In the genomic region with DNA sequence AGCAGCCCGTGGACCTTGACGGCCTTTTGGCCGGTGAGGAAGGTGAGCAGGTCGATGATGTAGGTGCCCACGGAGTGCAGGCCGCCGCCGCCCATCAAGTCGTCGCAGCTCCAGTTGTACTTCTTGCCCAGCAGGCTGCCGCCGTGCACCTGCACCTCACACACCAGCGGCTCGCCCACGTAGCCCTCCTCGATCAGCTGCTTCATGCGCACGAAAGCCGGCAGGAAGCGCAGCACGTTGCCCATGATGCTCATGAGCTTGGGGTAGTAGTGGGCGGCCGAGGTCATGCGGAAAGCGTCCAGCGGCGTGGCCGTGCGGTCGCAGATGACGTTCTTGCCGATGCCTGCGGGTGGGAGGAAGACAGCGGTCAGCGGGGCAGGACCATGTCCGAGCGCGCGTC, we compare ENCODE assay signal across 23 cellular contexts. TPM values are rescaled to one million over a fixed set of nuclear protein-coding genes. Genes with fewer than 3 reads are reported as not detected.
DNase-seq lines count a peak whose midpoint lies in the region; ATAC-seq and TF ChIP-seq lines count a peak whose summit lies in the region.
"Had no signal": no experiment of that assay in that cellular context is flagged by ENCODE, and none has a peak within 500 bp of the region (broad histone marks: within the 10 kb centered on the region; RNA-seq: fewer than 3 reads in every experiment).

No MANE protein-coding gene starts in this region.

- no peak for DNase-seq in central memory CD8-positive, alpha-beta T cell (ENCODE audit: low spot score in 2 of 2)
- no peak for DNase-seq in endothelial cell (ENCODE audit: low spot score)
- no peak for DNase-seq in globus pallidus (ENCODE audit: low spot score)
- no peak for DNase-seq in gastrocnemius medialis
- DNase-seq: 8988T; ACHN; AML-193; BE2C; CD4-positive, alpha-beta T cell; CD8-positive, alpha-beta memory T cell; DMS 273 treated with DMSO at 0.1 percent for 48 hours; DMS79; EL; GDM1; GOT3; H7; HCEC 1CT had no signal

- H3K27me3 Mint-ChIP-seq in central memory CD8-positive, alpha-beta T cell, result no peaks in the 10 kb centered on the region
- peaks cover 9% of the 10 kb centered on the region for H3K27me3 Mint-ChIP-seq in endothelial cell (ENCODE audit: unreplicated experiment)
- H3K27me3 Mint-ChIP-seq: CD4-positive, alpha-beta T cell had no signal

- in situ Hi-C loops in gastrocnemius medialis (cut with MboI; ENCODE audit: low sequenced_read_pairs in 4 of 4), result no loop called here

- TF ChIP-seq POLR2A in gastrocnemius medialis (IDR thresholded peaks at IDR 0.05), result no peak

- H3K4me1 ChIP-seq in HEK293 (ENCODE audit: control insufficient read depth, insufficient read depth, low read length), result peaks cover 8% of the 10 kb centered on the region; the same call in 1 of the 2 replicates
- H3K4me1 ChIP-seq in gastrocnemius medialis, result peaks cover 21 to 30% of the 10 kb centered on the region in 2 donors

- no peak overlapping the region for H3K27ac ChIP-seq in HEK293 (ENCODE audit: extremely low read depth, low read depth, low read length)
- no peak overlapping the region for H3K27ac ChIP-seq in gastrocnemius medialis
- H3K27ac ChIP-seq: A549; BLaER1 treated with 17β-estradiol and CSF1 and Interleukin-3, amounts not matched to agents 10 nM and 100 nM had no signal

- peaks cover 6% of the 10 kb centered on the region for H3K36me3 Mint-ChIP-seq in central memory CD8-positive, alpha-beta T cell (ENCODE audit: insufficient read depth)
- H3K36me3 Mint-ChIP-seq in endothelial cell (ENCODE audit: low read depth, unreplicated experiment), result peaks cover 25% of the 10 kb centered on the region

- H3K4me3 ChIP-seq in HEK293 (ENCODE audit: low read depth, low read length), result no peak overlapping the region
- no peak overlapping the region for H3K4me3 ChIP-seq in gastrocnemius medialis
- H3K4me3 ChIP-seq: A549; BLaER1 treated with 17β-estradiol and CSF1 and Interleukin-3, amounts not matched to agents 10 nM and 100 nM; GM12878 had no signal

- no peak for ATAC-seq in central memory CD8-positive, alpha-beta T cell (replicated peaks; ENCODE audit: extremely low read depth, poor library complexity, severe bottlenecking)
- no peak for ATAC-seq in gastrocnemius medialis
- no peak for ATAC-seq in GM21723 (IDR thresholded peaks at IDR 0.05; ENCODE audit: unreplicated experiment)
- ATAC-seq: A549, GM12878 had no signal

- no peaks in the 10 kb centered on the region for H3K9me3 ChIP-seq in HEK293 (ENCODE audit: control insufficient read depth, insufficient read depth, low read depth, low read length)
- no peaks in the 10 kb centered on the region for H3K9me3 ChIP-seq in gastrocnemius medialis
- H3K9me3 ChIP-seq: A549, BE2C had no signal

- CTCF ChIA-PET in HEK293 (lab: Yijun Ruan, JAX), result interaction anchor here (0.6 kb wide), 1 partner anchor 681 kb away, joined by 3 read pairs; no protein-coding TSS in a partner anchor

- POLR2A ChIA-PET in HEK293 (lab: Yijun Ruan, JAX), result no interaction called here

- H3K36me3 ChIP-seq in HEK293 (ENCODE audit: control insufficient read depth in 2 of 2, insufficient read depth in 1 of 2, low read length in 2 of 2), result peaks cover 0 to 8% of the 10 kb centered on the region in 2 experiments; a peak in 2 of 3 replicates
- H3K36me3 ChIP-seq in gastrocnemius medialis, result peaks cover 0 to 17% of the 10 kb centered on the region in 2 donors
- H3K36me3 ChIP-seq: BE2C had no signal

- no peaks in the 10 kb centered on the region for H3K4me1 Mint-ChIP-seq in central memory CD8-positive, alpha-beta T cell
- peaks cover 31% of the 10 kb centered on the region for H3K4me1 Mint-ChIP-seq in endothelial cell (ENCODE audit: unreplicated experiment)

- intact Hi-C loops in gastrocnemius medialis (cut with DNase I; ENCODE audit: low total_unique reads), result no loop called here

- peak overlapping the region; percentile 62 for H3K27ac Mint-ChIP-seq in central memory CD8-positive, alpha-beta T cell (ENCODE audit: low read depth)
- H3K27ac Mint-ChIP-seq in endothelial cell (ENCODE audit: unreplicated experiment), result peak overlapping the region; percentile 67
- H3K27ac Mint-ChIP-seq: CD14-positive monocyte; CD4-positive, alpha-beta T cell; CD8-positive, alpha-beta memory T cell had no signal

- H3K9me3 Mint-ChIP-seq in central memory CD8-positive, alpha-beta T cell, result no peaks in the 10 kb centered on the region
- no peaks in the 10 kb centered on the region for H3K9me3 Mint-ChIP-seq in endothelial cell (ENCODE audit: unreplicated experiment)
- H3K9me3 Mint-ChIP-seq: CD14-positive monocyte; CD4-positive, alpha-beta T cell; CD8-positive, alpha-beta memory T cell had no signal

- H3K27me3 ChIP-seq in gastrocnemius medialis, result no peaks in the 10 kb centered on the region
- H3K27me3 ChIP-seq: BE2C; BLaER1 treated with 17β-estradiol and CSF1 and Interleukin-3, amounts not matched to agents 10 nM and 100 nM had no signal

- H3K4me3 Mint-ChIP-seq in central memory CD8-positive, alpha-beta T cell, result no peak overlapping the region
- H3K4me3 Mint-ChIP-seq in endothelial cell (ENCODE audit: unreplicated experiment), result peak overlapping the region; percentile 67
- H3K4me3 Mint-ChIP-seq: CD14-positive monocyte; CD4-positive, alpha-beta T cell; CD8-positive, alpha-beta memory T cell had no signal

- no peak for TF ChIP-seq CTCF in HEK293 (tag by site-specific recombination; IDR thresholded peaks at IDR 0.05)
- TF ChIP-seq CTCF in endothelial cell (IDR thresholded peaks at IDR 0.05; ENCODE audit: unreplicated experiment), result no peak
- TF ChIP-seq CTCF in gastrocnemius medialis (IDR thresholded peaks at IDR 0.05 in 4 of 5, conservative IDR thresholded peaks at IDR 0.05 in 1 of 5), result no peak

TF ChIP-seq in HEK293, 187 proteins besides CTCF, POLR2A, EP300 and RAD21:
- TF ChIP-seq, protein P1, sequence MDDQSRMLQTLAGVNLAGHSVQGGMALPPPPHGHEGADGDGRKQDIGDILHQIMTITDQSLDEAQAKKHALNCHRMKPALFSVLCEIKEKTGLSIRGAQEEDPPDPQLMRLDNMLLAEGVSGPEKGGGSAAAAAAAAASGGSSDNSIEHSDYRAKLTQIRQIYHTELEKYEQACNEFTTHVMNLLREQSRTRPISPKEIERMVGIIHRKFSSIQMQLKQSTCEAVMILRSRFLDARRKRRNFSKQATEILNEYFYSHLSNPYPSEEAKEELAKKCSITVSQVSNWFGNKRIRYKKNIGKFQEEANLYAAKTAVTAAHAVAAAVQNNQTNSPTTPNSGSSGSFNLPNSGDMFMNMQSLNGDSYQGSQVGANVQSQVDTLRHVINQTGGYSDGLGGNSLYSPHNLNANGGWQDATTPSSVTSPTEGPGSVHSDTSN (CRISPR knock-in tag; IDR thresholded peaks at IDR 0.05), result 0 out of 2 replicates have a peak, but pooled peaks have one; percentile 39
- no peak for TF ChIP-seq BCL11B (tag by site-specific recombination; IDR thresholded peaks at IDR 0.05; ENCODE audit: low read depth)
- TF ChIP-seq ZNF335 (tag by site-specific recombination; conservative IDR thresholded peaks at IDR 0.05), result no peak
- no peak for TF ChIP-seq ZNF747 (tag by site-specific recombination; IDR thresholded peaks at IDR 0.05)
TF ChIP-seq in HEK293: peak in this region for 1.

RNA-seq across cellular contexts. Expression of a gene that starts 37.0 kb away (rescaled TPM):
- total RNA-seq in endothelial cell (ENCODE audit: unreplicated experiment) (40.4 TPM), gastrocnemius medialis (10 to 100 TPM in 1 of 4 donors, 1 to 10 TPM in 3; 5.7 to 14.9 (median 6.6) TPM)
